ENCODE assay signal across 8 cellular contexts in genomic region chr2:69755862-69756467, GRCh38. TPM values are rescaled to one million over a fixed set of nuclear protein-coding genes. Genes with fewer than 3 reads are reported as not detected.
A peak's percentile ranks its signal among the peaks of the same experiment; 100 is the strongest.
DNase-seq lines count a peak whose midpoint lies in the region; FAIRE-seq and TF ChIP-seq lines count a peak whose summit lies in the region.

No MANE protein-coding gene starts in this region.

- no peak overlapping the region for H2BK120ac ChIP-seq in neuronal stem cell (ENCODE audit: low read depth, low read length)

- no peaks in the 10 kb centered on the region for H3K9me3 ChIP-seq in MG63
- H3K9me3 ChIP-seq in osteoblast (ENCODE audit: low read depth, low read length): no peaks in the 10 kb centered on the region
- no peaks in the 10 kb centered on the region for H3K9me3 ChIP-seq in neuronal stem cell (replicated peaks in 1 of 2; ENCODE audit: control insufficient read depth in 2 of 2, insufficient read depth in 1 of 2, low read depth in 1 of 2, low read length in 2 of 2)

- in situ Hi-C loops in G401 (cut with HindIII; ENCODE audit: low sequenced_read_pairs): no loop called here

- no peaks in the 10 kb centered on the region for H3K27me3 ChIP-seq in MG63
- no peaks in the 10 kb centered on the region for H3K27me3 ChIP-seq in osteoblast (ENCODE audit: insufficient read depth, low read length)
- H3K27me3 ChIP-seq in neuronal stem cell (ENCODE audit: control insufficient read depth in 3 of 3, insufficient read depth in 3 of 3, low read depth in 1 of 3, low read length in 3 of 3): no peaks in the 10 kb centered on the region

- no peak overlapping the region for H4K91ac ChIP-seq in neuronal stem cell (ENCODE audit: low read depth, low read length, poor library complexity)

- H3K4ac ChIP-seq in neuronal stem cell (ENCODE audit: low read length): no peak overlapping the region

- H3K9ac ChIP-seq in neuronal stem cell (ENCODE audit: low read depth, low read length, poor library complexity): no peak overlapping the region

- no peak overlapping the region for H2BK12ac ChIP-seq in neuronal stem cell (ENCODE audit: low read length)

- H2AK5ac ChIP-seq in neuronal stem cell (ENCODE audit: low read depth, low read length): no peak overlapping the region

- no peak overlapping the region for H4K8ac ChIP-seq in neuronal stem cell (ENCODE audit: low read depth, low read length)

- no peak overlapping the region for H2BK5ac ChIP-seq in neuronal stem cell (ENCODE audit: low read length)

- H3K4me1 ChIP-seq in osteoblast (ENCODE audit: insufficient read depth, low read length) (peaks cover 6% of the 10 kb centered on the region), neuronal stem cell (ENCODE audit: control insufficient read depth in 2 of 2, insufficient read depth in 1 of 2, low read depth in 1 of 2, low read length in 2 of 2) (no peaks in the 10 kb centered on the region)

- WGBS in neuronal stem cell (ENCODE audit: extremely low coverage in 2 of 2, insufficient read length in 2 of 2, insufficient replicate concordance in 1 of 2), 2 donors: no CpG with 5 or more reads among the region's 2 CpGs

- peak; percentile 21 for FAIRE-seq in GM12892 (lab: Jason Lieb, UNC)

- H3K4me2 ChIP-seq in osteoblast (ENCODE audit: insufficient read depth, low read length) (peak overlapping the region; percentile 47), neuronal stem cell (ENCODE audit: insufficient read depth, low read length, poor library complexity, severe bottlenecking) (no peak overlapping the region)

- H3K36me3 ChIP-seq in MG63: no peaks in the 10 kb centered on the region
- H3K36me3 ChIP-seq in osteoblast (ENCODE audit: insufficient read depth, low read length): peaks cover 5% of the 10 kb centered on the region
- H3K36me3 ChIP-seq in neuronal stem cell (replicated peaks in 1 of 2; ENCODE audit: control insufficient read depth in 2 of 2, insufficient read depth in 2 of 2, low read length in 2 of 2): no peaks in the 10 kb centered on the region

- no peaks in the 10 kb centered on the region for H4K20me1 ChIP-seq in osteoblast (ENCODE audit: insufficient read depth, low read length)

- no peak overlapping the region for H3K23ac ChIP-seq in neuronal stem cell (ENCODE audit: low read depth, low read length, poor library complexity)

- H3K4me3 ChIP-seq in MG63: no peak overlapping the region
- H3K4me3 ChIP-seq in epithelial cell of esophagus (ENCODE audit: low read length): no peak overlapping the region
- H3K4me3 ChIP-seq in osteoblast (ENCODE audit: insufficient read depth, low read length): peak overlapping the region; percentile 7
- H3K4me3 ChIP-seq in neuronal stem cell (ENCODE audit: low read length in 2 of 2): no peak overlapping the region

- H3K14ac ChIP-seq in neuronal stem cell (ENCODE audit: low read length): no peak overlapping the region

- no peak for TF ChIP-seq POLR2A in GM12892 (IDR thresholded peaks at IDR 0.05; ENCODE audit: low read depth, low read length)

- H3K27ac ChIP-seq in osteoblast (ENCODE audit: low read depth, low read length) (peak overlapping the region; percentile 24), neuronal stem cell (replicated peaks; ENCODE audit: low read length) (no peak overlapping the region)

- peaks cover 51% of the 10 kb centered on the region for H3K79me2 ChIP-seq in osteoblast (ENCODE audit: insufficient read depth, low read length)

- DNase-seq in GM12892 (ENCODE audit: insufficient read length) (no peak), MG63 (peak; percentile 74), epithelial cell of esophagus (ENCODE audit: low read depth) (peak; percentile 88), osteoblast (ENCODE audit: insufficient read length, low spot score, missing footprints) (peak; percentile 64), G401 (ENCODE audit: low spot score) (no peak), neuronal stem cell (ENCODE audit: low spot score) (no peak), SK-N-DZ (ENCODE audit: low spot score) (no peak), NCI-H526 (lab: John Stamatoyannopoulos, UW) (no peak)

- H3K18ac ChIP-seq in neuronal stem cell (ENCODE audit: low read length): no peak overlapping the region

- TF ChIP-seq CTCF in epithelial cell of esophagus (IDR thresholded peaks at IDR 0.05; ENCODE audit: insufficient read depth, low read depth, low read length, missing control alignments): no peak
- no peak for TF ChIP-seq CTCF in osteoblast (IDR thresholded peaks at IDR 0.05; ENCODE audit: extremely low read depth, low read depth, low read length)

- H2AFZ ChIP-seq in osteoblast (ENCODE audit: low read length) (peak overlapping the region; percentile 41), neuronal stem cell (ENCODE audit: low read length) (no peak overlapping the region)

- H3K79me1 ChIP-seq in neuronal stem cell (ENCODE audit: low read depth, low read length): no peaks in the 10 kb centered on the region

- H2BK15ac ChIP-seq in neuronal stem cell (ENCODE audit: low read length): no peak overlapping the region

RNA-seq across cellular contexts. Expression of gene ANXA4, which starts 14.0 kb away (rescaled TPM):
- polyA plus RNA-seq in GM12892 (2012; ENCODE audit: missing spikeins): 82.4 TPM
- 40.6 and 40.7 TPM in 2 replicates for total RNA-seq in MG63 (2014; rRNA removed; shearing (Covaris generic); ENCODE audit: low replicate concordance)
- total RNA-seq in osteoblast: 38.4 and 43.9 TPM in 2 replicates
- total RNA-seq in G401 (2014; rRNA removed; shearing (Covaris generic)): 64.8 and 85.8 TPM in 2 replicates
- 6.2 TPM for polyA plus RNA-seq in neuronal stem cell (2013, experiment 1 of 2)
- polyA plus RNA-seq in neuronal stem cell (2013, experiment 2 of 2): 6.6 TPM
- polyA plus RNA-seq in SK-N-DZ (2014; cell fraction: cytosol; rRNA removed): 0.50 and 0.54 TPM in 2 replicates
- polyA plus RNA-seq in SK-N-DZ (2014; cell fraction: nucleus; rRNA removed): 0.28 and 0.47 TPM in 2 replicates

Comparison
In these comparisons a context has a peak if more than half of its experiments do, and no peak if none do; other contexts are left out.
1. DNase-seq: peak in MG63 (single experiment), epithelial cell of esophagus (single experiment) and osteoblast (single experiment); none in GM12892 (single experiment), G401 (single experiment), neuronal stem cell (single experiment), SK-N-DZ (single experiment) and NCI-H526 (0 of 2).